18 cellular contexts compared by ENCODE assay signal in genomic region chr15:81418427-81418826, GRCh38. TPM values are rescaled to one million over a fixed set of nuclear protein-coding genes. Genes with fewer than 3 reads are reported as not detected.
A peak's percentile ranks its signal among the peaks of the same experiment; 100 is the strongest.
DNase-seq lines count a peak whose midpoint lies in the region; ATAC-seq, FAIRE-seq and TF ChIP-seq lines count a peak whose summit lies in the region.
"Had no signal": no experiment of that assay in that cellular context is flagged by ENCODE, and none has a peak within 500 bp of the region (broad histone marks: within the 10 kb centered on the region; RNA-seq: fewer than 3 reads in every experiment).

No MANE protein-coding gene starts in this region.

- no peaks in the 10 kb centered on the region; the same call in 1 of the 2 replicates for H3K9me1 ChIP-seq in IMR-90 (ENCODE audit: insufficient read depth, low read length)

- no peaks in the 10 kb centered on the region for H3K36me3 Mint-ChIP-seq in nephron progenitor cell (ENCODE audit: low read depth)
- H3K36me3 Mint-ChIP-seq: CD4-positive, CD25-positive, alpha-beta regulatory T cell had no signal

- intact Hi-C loops in IMR-90 (cut with micrococcal nuclease), result no loop called here

- TF ChIP-seq CTCF in DND-41 (IDR thresholded peaks at IDR 0.05; ENCODE audit: borderline replicate concordance, extremely low read depth, low read length, poor library complexity, severe bottlenecking) (no peak), IMR-90 (conservative IDR thresholded peaks at IDR 0.05; ENCODE audit: low read depth, low read length) (no peak), H1 (IDR thresholded peaks at IDR 0.05; ENCODE audit: control extremely low read depth in 1 of 3, insufficient read depth in 1 of 3, low read depth in 1 of 3, low read length in 3 of 3) (no peak), nephron progenitor cell (IDR thresholded peaks at IDR 0.05) (no peak), omental fat pad (IDR thresholded peaks at IDR 0.05) (no peak), GM20000 (IDR thresholded peaks at IDR 0.05; ENCODE audit: extremely low read depth, missing control alignments) (no peak)

- H3K4me3 ChIP-seq in DND-41 (ENCODE audit: low read depth in 1 of 2, low read length in 2 of 2), result no peak overlapping the region; a peak in 1 of 4 replicates
- no peak overlapping the region for H3K4me3 ChIP-seq in IMR-90 (ENCODE audit: insufficient read depth, low read depth, low read length)
- H3K4me3 ChIP-seq in H1 (ENCODE audit: extremely low read depth in 1 of 4, insufficient read depth in 2 of 4, low read depth in 3 of 4, low read length in 4 of 4), result no peak overlapping the region
- H3K4me3 ChIP-seq: BLaER1 treated with 17β-estradiol and CSF1 and Interleukin-3, amounts not matched to agents 10 nM and 100 nM; GM12878 had no signal

- H4K20me1 ChIP-seq in DND-41 (ENCODE audit: insufficient read depth, low read length) (no peaks in the 10 kb centered on the region), IMR-90 (ENCODE audit: insufficient read depth, low read length) (no peaks in the 10 kb centered on the region), H1 (replicated peaks in 1 of 2; ENCODE audit: control insufficient read depth in 1 of 2, insufficient read depth in 2 of 2, low read length in 2 of 2) (no peaks in the 10 kb centered on the region)
- H4K20me1 ChIP-seq: BLaER1 treated with 17β-estradiol and CSF1 and Interleukin-3, amounts not matched to agents 10 nM and 100 nM had no signal

- H3K9me3 Mint-ChIP-seq in nephron progenitor cell, result peaks cover 8% of the 10 kb centered on the region

- no peak overlapping the region for H2AK9ac ChIP-seq in IMR-90 (replicated peaks; ENCODE audit: low read depth, low read length, poor library complexity)

- H2BK5ac ChIP-seq in IMR-90 (ENCODE audit: low read depth, low read length, poor library complexity, severe bottlenecking), result no peak overlapping the region
- H2BK5ac ChIP-seq in H1 (ENCODE audit: low read depth, low read length), result no peak overlapping the region

- H4K91ac ChIP-seq in IMR-90 (ENCODE audit: insufficient read depth, low read depth, low read length), result no peak overlapping the region
- no peak overlapping the region for H4K91ac ChIP-seq in H1 (replicated peaks; ENCODE audit: insufficient read length, low read length)

- no peaks in the 10 kb centered on the region for H3K23me2 ChIP-seq in H1 (ENCODE audit: low read depth, low read length)

- H2BK15ac ChIP-seq in IMR-90 (ENCODE audit: low read depth, low read length) (no peak overlapping the region; the same call in 2 of the 3 replicates), H1 (ENCODE audit: low read length) (no peak overlapping the region)

- no peak for ATAC-seq in DND-41 (ENCODE audit: insufficient read depth, low read depth)
- ATAC-seq in IMR-90 (ENCODE audit: low read depth), result no peak
- ATAC-seq in omental fat pad (ENCODE audit: low FRiP score), result no peak
- no peak for ATAC-seq in HG03521 (IDR thresholded peaks at IDR 0.05; ENCODE audit: unreplicated experiment)
- ATAC-seq: GM12878 had no signal

- H3K27ac ChIP-seq in DND-41 (ENCODE audit: low read length), result peak overlapping the region; percentile 62
- no peak overlapping the region for H3K27ac ChIP-seq in IMR-90 (ENCODE audit: insufficient read depth, low read length)
- no peak overlapping the region for H3K27ac ChIP-seq in H1 (ENCODE audit: low read depth, low read length)
- H3K27ac ChIP-seq: BLaER1 treated with 17β-estradiol and CSF1 and Interleukin-3, amounts not matched to agents 10 nM and 100 nM; HL-60 had no signal

- H3K27me3 Mint-ChIP-seq in nephron progenitor cell (ENCODE audit: low read depth, poor library complexity), result peaks cover 3% of the 10 kb centered on the region

- no peaks in the 10 kb centered on the region for H3K79me1 ChIP-seq in IMR-90 (ENCODE audit: low read depth in 1 of 2, low read length in 2 of 2)
- no peaks in the 10 kb centered on the region for H3K79me1 ChIP-seq in H1 (ENCODE audit: low read depth, low read length)

- H2BK20ac ChIP-seq in IMR-90 (ENCODE audit: low read depth, low read length) (no peak overlapping the region), H1 (ENCODE audit: low read length) (no peak overlapping the region)

- H3K9ac ChIP-seq in DND-41 (ENCODE audit: low read depth, low read length), result peak overlapping the region; percentile 18; the same call in 1 of the 2 replicates
- no peak overlapping the region for H3K9ac ChIP-seq in IMR-90 (ENCODE audit: low read depth, low read length)
- H3K9ac ChIP-seq in H1 (replicated peaks in 1 of 4; ENCODE audit: extremely low read depth in 1 of 4, low read depth in 3 of 4, low read length in 3 of 4), result no peak overlapping the region
- H3K9ac ChIP-seq: BLaER1 treated with 17β-estradiol and CSF1 and Interleukin-3, amounts not matched to agents 10 nM and 100 nM had no signal

- H4K5ac ChIP-seq in IMR-90 (ENCODE audit: low read depth, low read length) (no peak overlapping the region), H1 (ENCODE audit: insufficient read length, low read depth, low read length) (no peak overlapping the region)

- H3K27me3 ChIP-seq in DND-41 (ENCODE audit: insufficient read depth, low read length, poor library complexity) (no peaks in the 10 kb centered on the region), IMR-90 (ENCODE audit: control insufficient read depth, insufficient read depth, low read length) (no peaks in the 10 kb centered on the region), H1 (replicated peaks in 1 of 4; ENCODE audit: control insufficient read depth in 3 of 4, extremely low read depth in 1 of 4, insufficient read depth in 3 of 4, low read length in 3 of 4) (no peaks in the 10 kb centered on the region)
- H3K27me3 ChIP-seq: BLaER1 treated with 17β-estradiol and CSF1 and Interleukin-3, amounts not matched to agents 10 nM and 100 nM had no signal

- H2BK120ac ChIP-seq in IMR-90 (ENCODE audit: low read depth, low read length) (no peak overlapping the region), H1 (replicated peaks; ENCODE audit: low read depth, low read length) (no peak overlapping the region)

- WGBS in IMR-90 (ENCODE audit: extremely low coverage in 2 of 2, insufficient read length in 1 of 2), 2 experiments, result 20% methylated on average over 1 of the region's 7 CpGs; no CpG with 5 or more reads in 1 of the 2 experiments
- 93% methylated on average over 7 of the region's 7 CpGs; no CpG with 5 or more reads in 1 of the 2 experiments for WGBS in H1 (ENCODE audit: extremely low coverage in 1 of 2, insufficient coverage in 1 of 2, insufficient read length in 1 of 2, insufficient replicate concordance in 2 of 2, low coverage in 1 of 2, low lambda C conversion rate in 2 of 2, missing lambda C conversion rate in 1 of 2), 2 experiments

- in situ Hi-C loops in IMR-90 (cut with MboI; ENCODE audit: low sequenced_read_pairs), result loop anchor here (10.0 kb wide), 1 partner anchor 776 kb away; no protein-coding TSS in a partner anchor

- H2BK12ac ChIP-seq in H1 (ENCODE audit: low read depth, low read length), result no peak overlapping the region; the same call in none of the 2 replicates

- H3K9me3 ChIP-seq in DND-41 (ENCODE audit: insufficient read depth, low read length, severe bottlenecking) (peaks cover 2% of the 10 kb centered on the region), IMR-90 (ENCODE audit: control insufficient read depth, insufficient read depth, low read length) (no peaks in the 10 kb centered on the region), H1 (ENCODE audit: insufficient read depth in 2 of 2, low read depth in 1 of 2, low read length in 1 of 2) (no peaks in the 10 kb centered on the region; a peak in 1 of 4 replicates)

- H3K18ac ChIP-seq in IMR-90 (ENCODE audit: low read depth, low read length), result no peak overlapping the region
- no peak overlapping the region for H3K18ac ChIP-seq in H1 (ENCODE audit: extremely low read depth, low read length)

- H3K4ac ChIP-seq in IMR-90 (ENCODE audit: low read depth, low read length) (no peak overlapping the region), H1 (replicated peaks; ENCODE audit: insufficient read length, low read depth, low read length) (no peak overlapping the region)

- peak overlapping the region; percentile 52; the same call in 1 of the 2 replicates for H2AFZ ChIP-seq in DND-41 (ENCODE audit: low read depth, low read length)
- H2AFZ ChIP-seq in IMR-90 (replicated peaks; ENCODE audit: low read length, poor library complexity), result peak overlapping the region; percentile 27
- 0 out of 2 replicates have a peak overlapping the region, but pooled peaks have one; percentile 99 for H2AFZ ChIP-seq in H1 (ENCODE audit: low read length)

- POLR2A ChIA-PET in IMR-90 (lab: Charles Lee; ENCODE audit: unreplicated experiment) (no interaction called here), H1 (lab: Charles Lee; ENCODE audit: partially characterized antibody) (no interaction called here)

- DNase-seq in DND-41 (peak; percentile 10), IMR-90 (no peak), H1 (ENCODE audit: low read depth in 1 of 2, low spot score in 2 of 2) (no peak), nephron progenitor cell (no peak), omental fat pad (ENCODE audit: low spot score) (no peak), epidermal melanocyte (ENCODE audit: insufficient read length, low spot score) (no peak), GM20000 (ENCODE audit: low spot score) (no peak)
- DNase-seq: 8988T; ACHN; CD4-positive, CD25-positive, alpha-beta regulatory T cell; GOT3; HCEC 1CT had no signal

- H3K4me3 Mint-ChIP-seq in nephron progenitor cell, result peak overlapping the region; percentile 67
- H3K4me3 Mint-ChIP-seq: CD4-positive, CD25-positive, alpha-beta regulatory T cell had no signal

- no peak for FAIRE-seq in H1 (lab: Jason Lieb, UNC)
- FAIRE-seq: GM12878, GM18507 had no signal

- H3K14ac ChIP-seq in IMR-90 (replicated peaks; ENCODE audit: low read depth, low read length), result no peak overlapping the region
- H3K14ac ChIP-seq in H1 (ENCODE audit: insufficient read length), result no peak overlapping the region

- peaks cover 63% of the 10 kb centered on the region for H3K4me1 ChIP-seq in DND-41 (ENCODE audit: insufficient read depth, low read length)
- H3K4me1 ChIP-seq in IMR-90 (ENCODE audit: control insufficient read depth, insufficient read depth, low read length), result peaks cover 2% of the 10 kb centered on the region
- H3K4me1 ChIP-seq in H1 (replicated peaks in 1 of 4; ENCODE audit: control insufficient read depth in 3 of 4, insufficient read depth in 4 of 4, low read length in 3 of 4), result peaks cover 0 to 12% (median 7%) of the 10 kb centered on the region in 4 experiments; a peak in 5 of 7 replicates

- H3K23ac ChIP-seq in IMR-90 (ENCODE audit: low read depth, low read length), result no peak overlapping the region; the same call in 1 of the 2 replicates
- no peak overlapping the region for H3K23ac ChIP-seq in H1 (ENCODE audit: insufficient read length)

- H3K79me2 ChIP-seq in DND-41 (ENCODE audit: insufficient read depth, low read length) (peaks cover 13% of the 10 kb centered on the region), H1 (ENCODE audit: control insufficient read depth in 1 of 2, insufficient read depth in 2 of 2, low read length in 2 of 2) (no peaks in the 10 kb centered on the region)

- H3K56ac ChIP-seq in IMR-90 (ENCODE audit: extremely low read depth, insufficient read depth, low read length) (no peak overlapping the region), H1 (replicated peaks; ENCODE audit: insufficient read length, low read depth, low read length) (no peak overlapping the region)

- peak overlapping the region; percentile 18; the same call in 1 of the 2 replicates for H3K4me2 ChIP-seq in DND-41 (ENCODE audit: insufficient read depth, low read length)
- no peak overlapping the region for H3K4me2 ChIP-seq in IMR-90 (ENCODE audit: low read depth, low read length)
- H3K4me2 ChIP-seq in H1 (ENCODE audit: insufficient read depth in 1 of 2, low read depth in 2 of 2, low read length in 2 of 2), result peak overlapping the region in 1 of 2 experiments; percentile 58; a peak in 1 of 4 replicates
- H3K4me2 ChIP-seq: BLaER1 treated with 17β-estradiol and CSF1 and Interleukin-3, amounts not matched to agents 10 nM and 100 nM had no signal

- TF ChIP-seq RAD21 in IMR-90 (IDR thresholded peaks at IDR 0.05; ENCODE audit: low read length), result no peak
- TF ChIP-seq RAD21 in H1 (IDR thresholded peaks at IDR 0.05 in 1 of 2, conservative IDR thresholded peaks at IDR 0.05 in 1 of 2; ENCODE audit: low read depth in 2 of 2, low read length in 2 of 2), result no peak

- no peak for TF ChIP-seq POLR2A in IMR-90 (IDR thresholded peaks at IDR 0.05; ENCODE audit: low read depth, low read length)
- TF ChIP-seq POLR2A in H1 (IDR thresholded peaks at IDR 0.05; ENCODE audit: control extremely low read depth in 1 of 2, low read depth in 2 of 2, low read length in 2 of 2), result no peak

- no peak for TF ChIP-seq EP300 in H1 (IDR thresholded peaks at IDR 0.05; ENCODE audit: borderline replicate concordance in 1 of 2, low read depth in 2 of 2, low read length in 2 of 2)

- H3K4me1 Mint-ChIP-seq in nephron progenitor cell, result peaks cover 75% of the 10 kb centered on the region

- H3K36me3 ChIP-seq in DND-41 (ENCODE audit: insufficient read depth, low read length) (no peaks in the 10 kb centered on the region), IMR-90 (ENCODE audit: control insufficient read depth, insufficient read depth, low read length) (no peaks in the 10 kb centered on the region), H1 (ENCODE audit: control insufficient read depth in 2 of 4, insufficient read depth in 4 of 4, low read length in 3 of 4) (no peaks in the 10 kb centered on the region)
- H3K36me3 ChIP-seq: BLaER1 treated with 17β-estradiol and CSF1 and Interleukin-3, amounts not matched to agents 10 nM and 100 nM had no signal

- H2AK5ac ChIP-seq in IMR-90 (ENCODE audit: low read depth, low read length), result no peak overlapping the region
- H2AK5ac ChIP-seq in H1 (ENCODE audit: low read depth, low read length), result no peak overlapping the region

- H3K27ac Mint-ChIP-seq in nephron progenitor cell, result peak overlapping the region; percentile 86
- H3K27ac Mint-ChIP-seq: CD4-positive, CD25-positive, alpha-beta regulatory T cell had no signal

- dilution Hi-C loops in IMR-90 (cut with HindIII; ENCODE audit: low sequenced_read_pairs, unreplicated experiment), result no loop called here

- no TSS peak for BruUV-seq in IMR-90 (replicated peaks; lab: Mats Ljungman, UMichigan)

- H4K8ac ChIP-seq in IMR-90 (ENCODE audit: low read depth in 2 of 2, low read length in 2 of 2) (no peak overlapping the region), H1 (ENCODE audit: extremely low read depth, insufficient read depth, low read length) (no peak overlapping the region)

- CTCF ChIA-PET in IMR-90 (lab: Yijun Ruan, JAX), result no interaction called here
- CTCF ChIA-PET in H1 (lab: Charles Lee; ENCODE audit: partially characterized antibody), result no interaction called here

RNA-seq across cellular contexts. Expression of gene TMC3, which starts 44.4 kb away (rescaled TPM):
- total RNA-seq in IMR-90 (2012; rRNA removed), result not detected in 2 replicates
- not detected in 2 replicates for polyA plus RNA-seq in IMR-90 (2012; rRNA removed)
- polyA plus RNA-seq in IMR-90 (2012; cell fraction: cytosol; rRNA removed), result not detected in 2 replicates
- not detected in 2 replicates for polyA plus RNA-seq in IMR-90 (2012; cell fraction: nucleus; rRNA removed; ENCODE audit: low replicate concordance)
- not detected in 2 replicates for total RNA-seq in H1 (2021; fragmentation: NEBNext Ultra II Directional; extraction: Animal tissue kit (Norgen Biotek cat#: 25700))
- polyA plus RNA-seq in H1 (2011; rRNA removed), result not detected in 2 replicates
- polyA plus RNA-seq in H1 (2011; cell fraction: cytosol; rRNA removed), result not detected
- not detected for polyA plus RNA-seq in H1 (2011; cell fraction: nucleus; rRNA removed)
- 0.05 to 0.11 TPM (median 0.10 TPM) in 4 replicates for polyA plus RNA-seq in H1 (2012, experiment 1 of 2)
- polyA plus RNA-seq in H1 (2012, experiment 2 of 2), result not detected
- not detected for polyA plus RNA-seq in H1 (2013, experiment 1 of 2)
- not detected for polyA plus RNA-seq in H1 (2013, experiment 2 of 2)
- polyA minus RNA-seq in H1 (2011; rRNA and poly(A)+ RNA removed), result not detected in 2 replicates
- polyA minus RNA-seq in H1 (2011; cell fraction: cytosol; rRNA and poly(A)+ RNA removed), result not detected
- polyA minus RNA-seq in H1 (2011; cell fraction: nucleus; rRNA and poly(A)+ RNA removed), result not detected
- under 1 TPM in 1 of 4 donors, not detected in 3; 0.32 TPM for total RNA-seq in omental fat pad
- total RNA-seq: CD4-positive, CD25-positive, alpha-beta regulatory T cell; G401; GM12878 had no signal

Comparison
In these comparisons a context has a peak if more than half of its experiments do, and no peak if none do; other contexts are left out.
1. H2AFZ ChIP-seq: peak in every context shown above with its lines; median percentile 99 in H1; 52 in DND-41; 27 in IMR-90.